8 cellular contexts compared by ENCODE assay signal in the genomic region with DNA sequence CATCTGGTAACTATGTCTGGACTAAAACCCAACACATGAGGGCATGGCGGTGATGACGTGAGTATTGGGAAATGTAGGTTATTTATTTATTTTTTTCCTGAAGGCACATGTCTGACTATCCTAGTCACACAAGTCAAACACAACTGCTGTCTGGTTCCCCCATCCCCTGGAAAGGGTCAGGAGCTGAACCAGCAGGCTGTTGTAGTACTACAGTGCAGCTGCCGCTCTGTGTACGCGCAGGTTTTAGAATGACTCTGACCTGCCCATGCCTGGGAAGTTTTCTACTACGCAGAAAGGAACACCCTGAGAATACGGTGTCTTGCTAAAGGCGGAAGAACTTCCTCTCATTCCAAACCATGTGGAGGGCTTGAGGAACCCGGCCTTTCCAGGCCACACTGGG. TPM values are rescaled to one million over a fixed set of nuclear protein-coding genes. Genes with fewer than 3 reads are reported as not detected.
DNase-seq lines count a peak whose midpoint lies in the region; ATAC-seq and TF ChIP-seq lines count a peak whose summit lies in the region.

No MANE protein-coding gene starts in this region.

- TF ChIP-seq CTCF in fibroblast of villous mesenchyme (IDR thresholded peaks at IDR 0.05; ENCODE audit: insufficient read depth, low read depth, low read length) (no peak), osteocyte (IDR thresholded peaks at IDR 0.05) (no peak)

- H3K27me3 Mint-ChIP-seq in activated T-cell treated with anti-CD3 and anti-CD28 coated beads, Interleukin-2, amount 50 U/mL, for 72 hours (ENCODE audit: low read depth): no peaks in the 10 kb centered on the region
- no peaks in the 10 kb centered on the region for H3K27me3 Mint-ChIP-seq in osteocyte (ENCODE audit: unreplicated experiment)

- peak overlapping the region; percentile 89 to 96 for H3K4me3 Mint-ChIP-seq in activated T-cell treated with anti-CD3 and anti-CD28 coated beads, Interleukin-2, amount 50 U/mL, for 72 hours
- H3K4me3 Mint-ChIP-seq in osteocyte (ENCODE audit: unreplicated experiment): peak overlapping the region; percentile 83

- H3K9me3 Mint-ChIP-seq in activated T-cell treated with anti-CD3 and anti-CD28 coated beads, Interleukin-2, amount 50 U/mL, for 72 hours: no peaks in the 10 kb centered on the region
- H3K9me3 Mint-ChIP-seq in osteocyte (ENCODE audit: unreplicated experiment): no peaks in the 10 kb centered on the region

- ATAC-seq in GM19043 (IDR thresholded peaks at IDR 0.05; ENCODE audit: low read depth, unreplicated experiment) (peak; percentile 30), HG03196 (IDR thresholded peaks at IDR 0.05; ENCODE audit: unreplicated experiment) (peak; percentile 20)
- ATAC-seq in activated T-cell treated with anti-CD3 and anti-CD28 coated beads, Interleukin-2, amount 50 U/mL, for 72 hours (replicated peaks in 1 of 2): peak; percentile 20 to 39

- H3K36me3 Mint-ChIP-seq in activated T-cell treated with anti-CD3 and anti-CD28 coated beads, Interleukin-2, amount 50 U/mL, for 72 hours (ENCODE audit: insufficient read depth in 2 of 2): peaks cover 2 to 24% of the 10 kb centered on the region in 2 donors
- peaks cover 2% of the 10 kb centered on the region for H3K36me3 Mint-ChIP-seq in osteocyte (ENCODE audit: unreplicated experiment)

- peaks cover 60% of the 10 kb centered on the region for H3K4me1 Mint-ChIP-seq in activated T-cell treated with anti-CD3 and anti-CD28 coated beads, Interleukin-2, amount 50 U/mL, for 72 hours (ENCODE audit: low read depth)
- H3K4me1 Mint-ChIP-seq in osteocyte (ENCODE audit: unreplicated experiment): peaks cover 53% of the 10 kb centered on the region

- peak; percentile 75 for DNase-seq in CD1c-positive myeloid dendritic cell (ENCODE audit: extremely low spot score)
- DNase-seq in NCI-H82 treated with DMSO at 0.1 percent for 48 hours (lab: John Stamatoyannopoulos, UW; ENCODE audit: unreplicated experiment): peak; percentile 62
- peak; percentile 51 to 55 for DNase-seq in activated T-cell treated with anti-CD3 and anti-CD28 coated beads, Interleukin-2, amount 50 U/mL, for 72 hours
- DNase-seq in fibroblast of villous mesenchyme (ENCODE audit: low read depth): peak; percentile 86
- no peak for DNase-seq in osteocyte (ENCODE audit: extremely low spot score, unreplicated experiment)
- no peak for DNase-seq in retina

- H3K4me3 ChIP-seq in fibroblast of villous mesenchyme (ENCODE audit: low read depth, low read length): peak overlapping the region; percentile 80

- peak overlapping the region; percentile 97 for H3K27ac Mint-ChIP-seq in activated T-cell treated with anti-CD3 and anti-CD28 coated beads, Interleukin-2, amount 50 U/mL, for 72 hours
- peak overlapping the region; percentile 94 for H3K27ac Mint-ChIP-seq in osteocyte (ENCODE audit: unreplicated experiment)

RNA-seq across cellular contexts. Expression of gene SLC7A1, which starts 1.2 kb away (rescaled TPM):
- total RNA-seq in activated T-cell treated with anti-CD3 and anti-CD28 coated beads, Interleukin-2, amount 50 U/mL, for 72 hours: 100 to 1,000 TPM; 191 to 193 TPM
- total RNA-seq in fibroblast of villous mesenchyme: 27.7 and 28.1 TPM in 2 replicates
- 84.0 and 88.7 TPM in 2 replicates for total RNA-seq in osteocyte

Comparison
In these comparisons a context has a peak if more than half of its experiments do, and no peak if none do; other contexts are left out.
1. DNase-seq: peak in CD1c-positive myeloid dendritic cell (single experiment), NCI-H82 treated with DMSO at 0.1 percent for 48 hours (single experiment), activated T-cell treated with anti-CD3 and anti-CD28 coated beads, Interleukin-2, amount 50 U/mL, for 72 hours (2 of 2) and fibroblast of villous mesenchyme (single experiment); none in osteocyte (single experiment) and retina (single experiment).
2. Peak in every context shown above with its lines, with median percentiles within 50 percentile points of each other: ATAC-seq.